Comparison of ENCODE assay signal across 1 cellular context in the genomic region with DNA sequence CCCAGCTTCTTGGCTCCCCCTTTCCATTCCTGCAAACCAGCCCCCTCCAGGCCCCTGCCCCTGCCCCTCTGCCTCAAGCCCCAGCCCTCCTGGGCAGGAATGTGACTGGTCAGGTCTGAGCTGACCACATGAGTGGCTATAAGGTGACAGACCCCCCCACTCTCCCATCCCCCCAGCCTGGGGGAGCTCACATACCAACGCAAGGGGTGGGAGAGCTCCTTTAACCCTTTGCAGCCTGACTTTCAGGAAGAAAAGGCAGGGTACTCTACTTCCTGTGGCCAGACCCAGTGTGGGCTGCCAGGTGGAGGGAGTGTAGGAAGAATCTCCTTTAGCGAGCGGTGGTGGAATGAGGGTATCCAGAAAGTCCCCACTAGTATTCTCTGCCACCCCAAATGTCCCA.
A peak's percentile ranks its signal among the peaks of the same experiment; 100 is the strongest.
TF ChIP-seq lines count a peak whose summit lies in the region.

No MANE protein-coding gene starts in this region.

TF ChIP-seq in HepG2, 621 proteins besides CTCF, POLR2A, EP300 and RAD21:
- TF ChIP-seq ZNF652 (CRISPR knock-in tag; IDR thresholded peaks at IDR 0.05; ENCODE audit: borderline replicate concordance, low read depth) (peak; percentile 92), TEAD3 (CRISPR knock-in tag; optimal IDR thresholded peaks at IDR 0.05; ENCODE audit: borderline replicate concordance) (peak; percentile 41)
- TF ChIP-seq, protein P1, sequence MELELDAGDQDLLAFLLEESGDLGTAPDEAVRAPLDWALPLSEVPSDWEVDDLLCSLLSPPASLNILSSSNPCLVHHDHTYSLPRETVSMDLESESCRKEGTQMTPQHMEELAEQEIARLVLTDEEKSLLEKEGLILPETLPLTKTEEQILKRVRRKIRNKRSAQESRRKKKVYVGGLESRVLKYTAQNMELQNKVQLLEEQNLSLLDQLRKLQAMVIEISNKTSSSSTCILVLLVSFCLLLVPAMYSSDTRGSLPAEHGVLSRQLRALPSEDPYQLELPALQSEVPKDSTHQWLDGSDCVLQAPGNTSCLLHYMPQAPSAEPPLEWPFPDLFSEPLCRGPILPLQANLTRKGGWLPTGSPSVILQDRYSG (CRISPR knock-in tag; IDR thresholded peaks at IDR 0.05), result no peak
- TF ChIP-seq, protein P2, sequence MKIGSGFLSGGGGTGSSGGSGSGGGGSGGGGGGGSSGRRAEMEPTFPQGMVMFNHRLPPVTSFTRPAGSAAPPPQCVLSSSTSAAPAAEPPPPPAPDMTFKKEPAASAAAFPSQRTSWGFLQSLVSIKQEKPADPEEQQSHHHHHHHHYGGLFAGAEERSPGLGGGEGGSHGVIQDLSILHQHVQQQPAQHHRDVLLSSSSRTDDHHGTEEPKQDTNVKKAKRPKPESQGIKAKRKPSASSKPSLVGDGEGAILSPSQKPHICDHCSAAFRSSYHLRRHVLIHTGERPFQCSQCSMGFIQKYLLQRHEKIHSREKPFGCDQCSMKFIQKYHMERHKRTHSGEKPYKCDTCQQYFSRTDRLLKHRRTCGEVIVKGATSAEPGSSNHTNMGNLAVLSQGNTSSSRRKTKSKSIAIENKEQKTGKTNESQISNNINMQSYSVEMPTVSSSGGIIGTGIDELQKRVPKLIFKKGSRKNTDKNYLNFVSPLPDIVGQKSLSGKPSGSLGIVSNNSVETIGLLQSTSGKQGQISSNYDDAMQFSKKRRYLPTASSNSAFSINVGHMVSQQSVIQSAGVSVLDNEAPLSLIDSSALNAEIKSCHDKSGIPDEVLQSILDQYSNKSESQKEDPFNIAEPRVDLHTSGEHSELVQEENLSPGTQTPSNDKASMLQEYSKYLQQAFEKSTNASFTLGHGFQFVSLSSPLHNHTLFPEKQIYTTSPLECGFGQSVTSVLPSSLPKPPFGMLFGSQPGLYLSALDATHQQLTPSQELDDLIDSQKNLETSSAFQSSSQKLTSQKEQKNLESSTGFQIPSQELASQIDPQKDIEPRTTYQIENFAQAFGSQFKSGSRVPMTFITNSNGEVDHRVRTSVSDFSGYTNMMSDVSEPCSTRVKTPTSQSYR (CRISPR knock-in tag; IDR thresholded peaks at IDR 0.05; ENCODE audit: borderline replicate concordance), result peak; percentile 50; the same call in 1 of the 2 replicates
- TF ChIP-seq, protein P3, sequence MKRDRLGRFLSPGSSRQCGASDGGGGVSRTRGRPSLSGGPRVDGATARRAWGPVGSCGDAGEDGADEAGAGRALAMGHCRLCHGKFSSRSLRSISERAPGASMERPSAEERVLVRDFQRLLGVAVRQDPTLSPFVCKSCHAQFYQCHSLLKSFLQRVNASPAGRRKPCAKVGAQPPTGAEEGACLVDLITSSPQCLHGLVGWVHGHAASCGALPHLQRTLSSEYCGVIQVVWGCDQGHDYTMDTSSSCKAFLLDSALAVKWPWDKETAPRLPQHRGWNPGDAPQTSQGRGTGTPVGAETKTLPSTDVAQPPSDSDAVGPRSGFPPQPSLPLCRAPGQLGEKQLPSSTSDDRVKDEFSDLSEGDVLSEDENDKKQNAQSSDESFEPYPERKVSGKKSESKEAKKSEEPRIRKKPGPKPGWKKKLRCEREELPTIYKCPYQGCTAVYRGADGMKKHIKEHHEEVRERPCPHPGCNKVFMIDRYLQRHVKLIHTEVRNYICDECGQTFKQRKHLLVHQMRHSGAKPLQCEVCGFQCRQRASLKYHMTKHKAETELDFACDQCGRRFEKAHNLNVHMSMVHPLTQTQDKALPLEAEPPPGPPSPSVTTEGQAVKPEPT (CRISPR knock-in tag; IDR thresholded peaks at IDR 0.05; ENCODE audit: low read depth), result no peak
- TF ChIP-seq, protein P4, sequence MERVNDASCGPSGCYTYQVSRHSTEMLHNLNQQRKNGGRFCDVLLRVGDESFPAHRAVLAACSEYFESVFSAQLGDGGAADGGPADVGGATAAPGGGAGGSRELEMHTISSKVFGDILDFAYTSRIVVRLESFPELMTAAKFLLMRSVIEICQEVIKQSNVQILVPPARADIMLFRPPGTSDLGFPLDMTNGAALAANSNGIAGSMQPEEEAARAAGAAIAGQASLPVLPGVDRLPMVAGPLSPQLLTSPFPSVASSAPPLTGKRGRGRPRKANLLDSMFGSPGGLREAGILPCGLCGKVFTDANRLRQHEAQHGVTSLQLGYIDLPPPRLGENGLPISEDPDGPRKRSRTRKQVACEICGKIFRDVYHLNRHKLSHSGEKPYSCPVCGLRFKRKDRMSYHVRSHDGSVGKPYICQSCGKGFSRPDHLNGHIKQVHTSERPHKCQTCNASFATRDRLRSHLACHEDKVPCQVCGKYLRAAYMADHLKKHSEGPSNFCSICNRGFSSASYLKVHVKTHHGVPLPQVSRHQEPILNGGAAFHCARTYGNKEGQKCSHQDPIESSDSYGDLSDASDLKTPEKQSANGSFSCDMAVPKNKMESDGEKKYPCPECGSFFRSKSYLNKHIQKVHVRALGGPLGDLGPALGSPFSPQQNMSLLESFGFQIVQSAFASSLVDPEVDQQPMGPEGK (CRISPR knock-in tag; IDR thresholded peaks at IDR 0.05), result peak; percentile 79; the same call in 1 of the 2 replicates
- TF ChIP-seq, protein P5, sequence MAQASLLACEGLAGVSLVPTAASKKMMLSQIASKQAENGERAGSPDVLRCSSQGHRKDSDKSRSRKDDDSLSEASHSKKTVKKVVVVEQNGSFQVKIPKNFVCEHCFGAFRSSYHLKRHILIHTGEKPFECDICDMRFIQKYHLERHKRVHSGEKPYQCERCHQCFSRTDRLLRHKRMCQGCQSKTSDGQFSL (CRISPR knock-in tag; IDR thresholded peaks at IDR 0.05), result peak; percentile 78
